In genomic region chr2:207828361-207829057, GRCh38 we compare ENCODE assay signal across 13 cellular contexts. TPM values are rescaled to one million over a fixed set of nuclear protein-coding genes. Genes with fewer than 3 reads are reported as not detected.
DNase-seq lines count a peak whose midpoint lies in the region; ATAC-seq and TF ChIP-seq lines count a peak whose summit lies in the region.
"Had no signal": no experiment of that assay in that cellular context is flagged by ENCODE, and none has a peak within 500 bp of the region (broad histone marks: within the 10 kb centered on the region; RNA-seq: fewer than 3 reads in every experiment).

No MANE protein-coding gene starts in this region.

- no peak overlapping the region for H3K4me3 Mint-ChIP-seq in GM23338
- H3K4me3 Mint-ChIP-seq: activated T-helper 17 cell treated with anti-CD3 and anti-CD28 coated beads, Interleukin-2, amount 50 U/mL, for 72 hours; central memory CD8-positive, alpha-beta T cell had no signal

- no peaks in the 10 kb centered on the region for H3K9me3 ChIP-seq in spleen
- no peaks in the 10 kb centered on the region for H3K9me3 ChIP-seq in prostate gland
- H3K9me3 ChIP-seq: SJSA1, vagina had no signal

- no peak overlapping the region for H3K27ac Mint-ChIP-seq in GM23338
- H3K27ac Mint-ChIP-seq: activated T-helper 17 cell treated with anti-CD3 and anti-CD28 coated beads, Interleukin-2, amount 50 U/mL, for 72 hours had no signal

- H3K27me3 Mint-ChIP-seq in GM23338 (ENCODE audit: insufficient read depth, low read depth, poor library complexity) = peaks cover 6% of the 10 kb centered on the region
- H3K27me3 Mint-ChIP-seq: activated T-helper 17 cell treated with anti-CD3 and anti-CD28 coated beads, Interleukin-2, amount 50 U/mL, for 72 hours; central memory CD8-positive, alpha-beta T cell had no signal

- H3K27ac ChIP-seq in GM23338 (ENCODE audit: low read depth) = 0 out of 2 replicates have a peak overlapping the region, but pooled peaks have one; percentile 19
- peak overlapping the region; percentile 33 for H3K27ac ChIP-seq in rectal smooth muscle tissue (ENCODE audit: low read depth, low read length)
- H3K27ac ChIP-seq in spleen = no peak overlapping the region
- H3K27ac ChIP-seq in prostate gland = no peak overlapping the region
- H3K27ac ChIP-seq: SJSA1, vagina had no signal

- TF ChIP-seq POLR2A in spleen (IDR thresholded peaks at IDR 0.05) = no peak
- no peak for TF ChIP-seq POLR2A in prostate gland (IDR thresholded peaks at IDR 0.05)

- no peak overlapping the region for H3K4me2 ChIP-seq in GM23338

- intact Hi-C loops in spleen (cut with DNase I; ENCODE audit: low total_unique reads) = no loop called here
- intact Hi-C loops in prostate gland (cut with DNase I) = no loop called here

- no peaks in the 10 kb centered on the region for H4K20me1 ChIP-seq in GM23338 (replicated peaks; ENCODE audit: insufficient read depth)

- H3K9ac ChIP-seq in rectal smooth muscle tissue (ENCODE audit: low read length) = no peak overlapping the region

- H3K27me3 ChIP-seq in GM23338 (ENCODE audit: insufficient read depth) = no peaks in the 10 kb centered on the region
- H3K27me3 ChIP-seq in rectal smooth muscle tissue (ENCODE audit: control insufficient read depth, insufficient read depth, low read length) = no peaks in the 10 kb centered on the region
- no peaks in the 10 kb centered on the region for H3K27me3 ChIP-seq in spleen (replicated peaks in 1 of 7)
- no peaks in the 10 kb centered on the region for H3K27me3 ChIP-seq in prostate gland (replicated peaks; ENCODE audit: insufficient read depth)
- H3K27me3 ChIP-seq: SJSA1, vagina had no signal

- peaks cover 7% of the 10 kb centered on the region; the same call in 1 of the 3 replicates for H3K4me1 Mint-ChIP-seq in GM23338
- H3K4me1 Mint-ChIP-seq: central memory CD8-positive, alpha-beta T cell had no signal

- no peak overlapping the region for H2AFZ ChIP-seq in GM23338

- H3K9me2 ChIP-seq in GM23338 (ENCODE audit: insufficient read depth) = no peaks in the 10 kb centered on the region

- no peaks in the 10 kb centered on the region for H3K36me3 Mint-ChIP-seq in GM23338 (ENCODE audit: low read depth)

- ATAC-seq in GM23338 = no peak
- ATAC-seq: activated CD4-positive, CD25-positive, alpha-beta regulatory T cell treated with anti-CD3 and anti-CD28 coated beads, Interleukin-2, amount 50 U/mL, for 24 hours; activated T-helper 17 cell treated with anti-CD3 and anti-CD28 coated beads, Interleukin-2, amount 50 U/mL, for 72 hours had no signal

- H3K9me3 Mint-ChIP-seq in GM23338 = no peaks in the 10 kb centered on the region
- H3K9me3 Mint-ChIP-seq: activated T-helper 17 cell treated with anti-CD3 and anti-CD28 coated beads, Interleukin-2, amount 50 U/mL, for 72 hours; central memory CD8-positive, alpha-beta T cell had no signal

- 80 to 89% (median 87%) methylated on average over 12 of the region's 12 CpGs for whole genome bisulfite sequencing in spleen, 5 donors
- WGBS in prostate gland = 63% methylated on average over 12 of the region's 12 CpGs

- TF ChIP-seq CTCF in GM23338 (conservative IDR thresholded peaks at IDR 0.05; ENCODE audit: low read depth in 2 of 2) (no peak), fibroblast of mammary gland (conservative IDR thresholded peaks at IDR 0.05; ENCODE audit: control insufficient read depth, insufficient read depth, low read depth, low read length) (no peak), spleen (IDR thresholded peaks at IDR 0.05 in 8 of 11, conservative IDR thresholded peaks at IDR 0.05 in 3 of 11) (no peak), prostate gland (IDR thresholded peaks at IDR 0.05) (no peak)

- DNase-seq in GM23338 (ENCODE audit: low spot score) = no peak
- peak; percentile 35 for DNase-seq in SW480 (ENCODE audit: low spot score)
- peak; percentile 14 for DNase-seq in fibroblast of mammary gland (ENCODE audit: low read depth)
- DNase-seq in DMS153 treated with DMSO at 0.1 percent for 48 hours (lab: John Stamatoyannopoulos, UW; ENCODE audit: unreplicated experiment) = no peak
- DNase-seq in spleen = no peak
- DNase-seq in prostate gland (ENCODE audit: low spot score) = no peak
- DNase-seq in HuH-7.5 (ENCODE audit: low spot score) = no peak

- H3K4me1 ChIP-seq in GM23338 (ENCODE audit: insufficient read depth) (no peaks in the 10 kb centered on the region), rectal smooth muscle tissue (ENCODE audit: control insufficient read depth, insufficient read depth, low read length) (peaks cover 35% of the 10 kb centered on the region), spleen (peaks cover 0 to 3% (median 0%) of the 10 kb centered on the region in 6 donors), prostate gland (replicated peaks) (no peaks in the 10 kb centered on the region)
- H3K4me1 ChIP-seq: vagina had no signal

- H3K4me3 ChIP-seq in GM23338 (no peak overlapping the region), fibroblast of mammary gland (ENCODE audit: control insufficient read depth, low read depth, low read length) (no peak overlapping the region), rectal smooth muscle tissue (ENCODE audit: low read length) (peak overlapping the region; percentile 5), spleen (no peak overlapping the region), prostate gland (no peak overlapping the region)
- H3K4me3 ChIP-seq: SJSA1, vagina had no signal

- peaks cover 5% of the 10 kb centered on the region; the same call in 1 of the 2 replicates for H3F3A ChIP-seq in GM23338 (replicated peaks; ENCODE audit: low read depth)

- no peaks in the 10 kb centered on the region for H3K36me3 ChIP-seq in GM23338 (ENCODE audit: insufficient read depth)
- H3K36me3 ChIP-seq in rectal smooth muscle tissue (ENCODE audit: control insufficient read depth, insufficient read depth, low read length) = no peaks in the 10 kb centered on the region
- H3K36me3 ChIP-seq in spleen = peaks cover 0 to 57% (median 19%) of the 10 kb centered on the region in 6 donors
- H3K36me3 ChIP-seq in prostate gland = no peaks in the 10 kb centered on the region
- H3K36me3 ChIP-seq: SJSA1 had no signal

- H3K79me2 ChIP-seq in GM23338 (replicated peaks; ENCODE audit: insufficient read depth) = no peaks in the 10 kb centered on the region

TF ChIP-seq in GM23338, 12 proteins besides CTCF, POLR2A, EP300 and RAD21 (continues in another document):
- TF ChIP-seq ZNF462 (CRISPR knock-in tag; IDR thresholded peaks at IDR 0.05) (no peak), EZH2 (IDR thresholded peaks at IDR 0.05; ENCODE audit: low read depth, unreplicated experiment) (no peak)

RNA-seq across cellular contexts. Expression of gene FZD5, which starts 58.8 kb away (rescaled TPM):
- 80.5 and 94.8 TPM in 2 replicates for total RNA-seq in GM23338 (2014; rRNA removed; shearing (Covaris generic))
- polyA plus RNA-seq in GM23338 (2016; fragmentation: Nextera tagmentation; extraction: Ambion mirVana) = 28.1 and 32.3 TPM in 2 replicates
- total RNA-seq in spleen = 10 to 100 TPM in 1 of 7 donors, 1 to 10 TPM in 6; 4.0 to 11.4 (median 6.6) TPM
- 1 to 10 TPM in 1 of 3 donors, under 1 TPM in 2; 0.35 to 1.1 (median 0.38) TPM for polyA plus RNA-seq in spleen
- total RNA-seq in prostate gland = 10 to 100 TPM in 1 of 2 donors, 1 to 10 TPM in 1; 9.1 to 32.7 TPM

Comparison
In these comparisons a context has a peak if more than half of its experiments do, and no peak if none do; other contexts are left out.
1. DNase-seq: peak in SW480 (single experiment) and fibroblast of mammary gland (single experiment); none in GM23338 (single experiment), DMS153 treated with DMSO at 0.1 percent for 48 hours (single experiment), spleen (single experiment), prostate gland (single experiment) and HuH-7.5 (single experiment).
2. H3K27ac ChIP-seq: peak in GM23338 (single experiment) and rectal smooth muscle tissue (single experiment); none in spleen (0 of 8) and prostate gland (0 of 2).